1 cellular context compared by ENCODE assay signal in the genomic region with DNA sequence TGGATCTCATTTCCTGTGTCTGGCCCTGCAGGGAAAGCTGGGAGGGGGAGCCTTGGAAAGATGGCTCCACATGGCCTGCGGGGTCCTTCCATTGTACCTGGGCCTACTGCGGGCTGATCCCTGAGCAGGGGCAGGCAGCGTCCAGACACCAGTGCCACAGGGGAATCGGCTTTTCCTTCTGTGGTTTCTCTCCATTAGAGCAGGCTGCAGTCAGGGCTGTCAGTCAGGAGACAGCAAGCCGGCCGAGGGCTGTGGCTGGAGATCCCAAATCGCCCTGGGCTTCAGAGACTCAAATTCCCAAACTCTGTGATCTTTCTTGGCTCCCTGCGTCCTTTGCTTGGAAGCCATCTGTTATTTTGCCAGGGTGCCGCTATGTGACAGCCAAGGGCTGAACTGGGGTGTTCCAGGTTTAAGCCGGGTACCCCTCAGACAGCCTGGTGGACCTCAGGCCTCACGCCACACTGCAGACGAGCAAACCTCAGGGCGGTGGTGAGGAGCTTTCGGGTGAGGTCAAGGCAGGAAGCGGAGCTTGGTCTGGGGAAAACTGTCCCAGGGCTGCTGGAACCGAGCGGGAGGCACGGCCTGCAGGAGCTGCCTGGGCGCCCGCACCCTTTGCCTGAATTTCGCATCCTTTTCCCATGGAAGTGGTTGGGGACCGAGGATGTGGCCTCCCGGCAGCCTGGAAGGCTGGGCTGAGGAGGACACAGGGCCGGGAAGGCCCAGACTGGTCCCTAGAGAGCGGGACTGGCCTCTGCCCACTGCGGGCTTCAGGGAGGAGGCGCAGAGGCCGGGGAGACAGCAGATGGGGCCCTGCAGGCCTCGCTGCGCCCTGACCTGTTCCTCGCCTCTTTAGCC.
TF ChIP-seq lines count a peak whose summit lies in the region.

No MANE protein-coding gene starts in this region.

TF ChIP-seq in GM12878, 131 proteins besides CTCF, POLR2A, EP300 and RAD21:
- TF ChIP-seq PAX8 (IDR thresholded peaks at IDR 0.05) (no peak), BMI1 (IDR thresholded peaks at IDR 0.05; ENCODE audit: borderline replicate concordance) (no peak), HDAC6 (IDR thresholded peaks at IDR 0.05; ENCODE audit: unreplicated experiment) (no peak), IRF4 (IDR thresholded peaks at IDR 0.05; ENCODE audit: low read depth, low read length) (no peak), EED (IDR thresholded peaks at IDR 0.05; ENCODE audit: low read depth) (no peak), TBL1XR1 (IDR thresholded peaks at IDR 0.05; ENCODE audit: low read depth, low read length) (no peak), SMARCA5 (IDR thresholded peaks at IDR 0.05) (no peak), IKZF2 (IDR thresholded peaks at IDR 0.05) (no peak)
- TF ChIP-seq, protein P1, sequence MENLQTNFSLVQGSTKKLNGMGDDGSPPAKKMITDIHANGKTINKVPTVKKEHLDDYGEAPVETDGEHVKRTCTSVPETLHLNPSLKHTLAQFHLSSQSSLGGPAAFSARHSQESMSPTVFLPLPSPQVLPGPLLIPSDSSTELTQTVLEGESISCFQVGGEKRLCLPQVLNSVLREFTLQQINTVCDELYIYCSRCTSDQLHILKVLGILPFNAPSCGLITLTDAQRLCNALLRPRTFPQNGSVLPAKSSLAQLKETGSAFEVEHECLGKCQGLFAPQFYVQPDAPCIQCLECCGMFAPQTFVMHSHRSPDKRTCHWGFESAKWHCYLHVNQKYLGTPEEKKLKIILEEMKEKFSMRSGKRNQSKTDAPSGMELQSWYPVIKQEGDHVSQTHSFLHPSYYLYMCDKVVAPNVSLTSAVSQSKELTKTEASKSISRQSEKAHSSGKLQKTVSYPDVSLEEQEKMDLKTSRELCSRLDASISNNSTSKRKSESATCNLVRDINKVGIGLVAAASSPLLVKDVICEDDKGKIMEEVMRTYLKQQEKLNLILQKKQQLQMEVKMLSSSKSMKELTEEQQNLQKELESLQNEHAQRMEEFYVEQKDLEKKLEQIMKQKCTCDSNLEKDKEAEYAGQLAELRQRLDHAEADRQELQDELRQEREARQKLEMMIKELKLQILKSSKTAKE (IDR thresholded peaks at IDR 0.05; ENCODE audit: low read depth, poor library complexity, severe bottlenecking): no peak
- TF ChIP-seq, protein P2, sequence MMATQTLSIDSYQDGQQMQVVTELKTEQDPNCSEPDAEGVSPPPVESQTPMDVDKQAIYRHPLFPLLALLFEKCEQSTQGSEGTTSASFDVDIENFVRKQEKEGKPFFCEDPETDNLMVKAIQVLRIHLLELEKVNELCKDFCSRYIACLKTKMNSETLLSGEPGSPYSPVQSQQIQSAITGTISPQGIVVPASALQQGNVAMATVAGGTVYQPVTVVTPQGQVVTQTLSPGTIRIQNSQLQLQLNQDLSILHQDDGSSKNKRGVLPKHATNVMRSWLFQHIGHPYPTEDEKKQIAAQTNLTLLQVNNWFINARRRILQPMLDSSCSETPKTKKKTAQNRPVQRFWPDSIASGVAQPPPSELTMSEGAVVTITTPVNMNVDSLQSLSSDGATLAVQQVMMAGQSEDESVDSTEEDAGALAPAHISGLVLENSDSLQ (IDR thresholded peaks at IDR 0.05): no peak
